8 cellular contexts compared by ENCODE assay signal in genomic region chr4:152935138-152935537, GRCh38. TPM values are rescaled to one million over a fixed set of nuclear protein-coding genes. Genes with fewer than 3 reads are reported as not detected.
DNase-seq lines count a peak whose midpoint lies in the region; ATAC-seq, FAIRE-seq and TF ChIP-seq lines count a peak whose summit lies in the region.

No MANE protein-coding gene starts in this region.

- H3K27ac ChIP-seq in kidney (ENCODE audit: low read depth in 2 of 2, low read length in 2 of 2): no peak overlapping the region
- H3K27ac ChIP-seq in A673 (ENCODE audit: low read depth, low read length, poor library complexity, severe bottlenecking): no peak overlapping the region

- no peaks in the 10 kb centered on the region for H3K36me3 ChIP-seq in kidney (ENCODE audit: control insufficient read depth in 1 of 2, insufficient read depth in 2 of 2, low read length in 2 of 2)
- H3K36me3 ChIP-seq in A673 (ENCODE audit: insufficient read depth, low read length, poor library complexity, severe bottlenecking): no peaks in the 10 kb centered on the region

- no peak overlapping the region for H3K9ac ChIP-seq in kidney (ENCODE audit: low read length in 2 of 2)

- H3K4me3 ChIP-seq in kidney (ENCODE audit: low read length in 2 of 2) (no peak overlapping the region), A673 (ENCODE audit: low read depth, low read length, poor library complexity, severe bottlenecking) (no peak overlapping the region)

- no TSS peak for BruUV-seq in A673 (replicated peaks; lab: Mats Ljungman, UMichigan)

- no peak for TF ChIP-seq CTCF in kidney (IDR thresholded peaks at IDR 0.05; ENCODE audit: borderline replicate concordance, extremely low read depth, insufficient read depth)
- no peak for TF ChIP-seq CTCF in A673 (conservative IDR thresholded peaks at IDR 0.05; ENCODE audit: low read depth, low read length)

- H3K27me3 ChIP-seq in A673 (replicated peaks; ENCODE audit: insufficient read depth, low read depth, low read length, poor library complexity): peaks cover 55% of the 10 kb centered on the region

- FAIRE-seq in kidney (lab: Jason Lieb, UNC): no peak

- intact Hi-C loops in kidney (cut with DNase I): no loop called here
- intact Hi-C loops in A673 (cut with micrococcal nuclease; ENCODE audit: unreplicated experiment): loop anchor here (5.0 kb wide), 1 partner anchor 147 kb away; no protein-coding TSS in a partner anchor
- intact Hi-C loops in left cardiac atrium (cut with DNase I): no loop called here

- ATAC-seq in GM19397 (IDR thresholded peaks at IDR 0.05; ENCODE audit: unreplicated experiment): no peak
- no peak for ATAC-seq in GM19324 (IDR thresholded peaks at IDR 0.05; ENCODE audit: low FRiP score, unreplicated experiment)
- no peak for ATAC-seq in left cardiac atrium

- H3K9me3 ChIP-seq in kidney (ENCODE audit: control insufficient read depth in 1 of 2, low read length in 2 of 2): no peaks in the 10 kb centered on the region
- H3K9me3 ChIP-seq in A673 (ENCODE audit: low read depth, low read length, poor library complexity, severe bottlenecking): no peaks in the 10 kb centered on the region

- POLR2A ChIA-PET in A673 (lab: Charles Lee; ENCODE audit: low non-redundant PET): no interaction called here

- CTCF ChIA-PET in A673 (lab: Charles Lee): no interaction called here

- H3K4me1 ChIP-seq in kidney (ENCODE audit: control insufficient read depth in 1 of 2, insufficient read depth in 1 of 2, low read depth in 1 of 2, low read length in 2 of 2) (peaks cover 0 to 6% of the 10 kb centered on the region in 2 donors), A673 (ENCODE audit: insufficient read depth, low read length, poor library complexity, severe bottlenecking) (no peaks in the 10 kb centered on the region)

- peak; percentile 46 for DNase-seq in stimulated activated CD4-positive, alpha-beta T cell treated with anti-CD3 and anti-CD28 coated beads, Interleukin-15, amount 100 ng/mL, for 24 hours
- no peak for DNase-seq in stimulated activated CD4-positive, alpha-beta T cell treated with anti-CD3 and anti-CD28 coated beads, Interleukin-4, amount 100 ng/mL, for 1 hour
- DNase-seq in activated T-cell treated with anti-CD3 and anti-CD28 coated beads, Interleukin-2, amount 50 U/mL, for 48 hours: peak; percentile 39 to 46
- DNase-seq in kidney (peak; percentile 37), A673 (ENCODE audit: low spot score) (no peak), left cardiac atrium (no peak)

RNA-seq across cellular contexts. Expression of gene FHDC1, which starts 1.0 kb away (rescaled TPM):
- 5.9 TPM for total RNA-seq in kidney
- 1.5 TPM for polyA plus RNA-seq in kidney (ENCODE audit: insufficient read depth, low read depth, low replicate concordance)
- total RNA-seq in A673 (2021): 0.26 and 0.39 TPM in 2 replicates
- under 1 TPM; 0.50 to 0.53 TPM for total RNA-seq in left cardiac atrium

Comparison
In these comparisons a context has a peak if more than half of its experiments do, and no peak if none do; other contexts are left out.
1. DNase-seq: peak in stimulated activated CD4-positive, alpha-beta T cell treated with anti-CD3 and anti-CD28 coated beads, Interleukin-15, amount 100 ng/mL, for 24 hours (single experiment), activated T-cell treated with anti-CD3 and anti-CD28 coated beads, Interleukin-2, amount 50 U/mL, for 48 hours (2 of 2) and kidney (single experiment); none in stimulated activated CD4-positive, alpha-beta T cell treated with anti-CD3 and anti-CD28 coated beads, Interleukin-4, amount 100 ng/mL, for 1 hour (single experiment), A673 (single experiment) and left cardiac atrium (single experiment).